Comparison of ENCODE assay signal across 12 cellular contexts in the genomic region with DNA sequence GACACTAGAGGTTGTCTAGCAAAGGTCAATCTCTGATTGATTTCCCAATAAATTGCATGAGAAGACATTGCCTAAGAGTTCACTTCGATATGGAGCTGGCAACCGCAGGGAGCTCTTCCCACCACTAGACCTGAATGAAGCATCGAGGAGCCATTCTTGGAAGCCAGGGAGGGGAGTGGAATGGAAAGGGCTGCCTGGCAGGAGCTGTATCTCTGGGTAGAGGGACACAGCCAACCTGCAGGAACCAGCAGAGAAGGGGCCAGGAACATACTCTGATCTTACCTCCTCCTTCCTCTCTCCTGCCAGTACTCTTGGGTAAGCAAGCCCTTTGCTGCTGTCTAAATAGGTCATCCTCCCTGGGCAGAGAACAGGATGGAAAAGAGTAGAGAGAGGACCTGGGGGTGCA.
DNase-seq lines count a peak whose midpoint lies in the region; TF ChIP-seq lines count a peak whose summit lies in the region.
"Had no signal": no experiment of that assay in that cellular context is flagged by ENCODE, and none has a peak within 500 bp of the region (broad histone marks: within the 10 kb centered on the region; RNA-seq: fewer than 3 reads in every experiment).

No MANE protein-coding gene starts in this region.

- 84 to 87% methylated on average over 3 of the region's 3 CpGs for WGBS in tibial nerve, 2 donors
- 47 to 86% (median 76%) methylated on average over 3 of the region's 3 CpGs for WGBS in spleen, 5 donors

- peak overlapping the region; percentile 23 for H2AFZ ChIP-seq in osteoblast (ENCODE audit: low read length)

- peak overlapping the region; percentile 15 for H3K4me2 ChIP-seq in osteoblast (ENCODE audit: insufficient read depth, low read length)

- H3K27me3 Mint-ChIP-seq in HFFc6 (ENCODE audit: insufficient read depth), result peaks cover 6% of the 10 kb centered on the region
- peaks cover 1% of the 10 kb centered on the region for H3K27me3 Mint-ChIP-seq in endothelial cell (ENCODE audit: unreplicated experiment)

- H3K27ac ChIP-seq in osteoblast (ENCODE audit: low read depth, low read length), result peak overlapping the region; percentile 38
- no peak overlapping the region for H3K27ac ChIP-seq in tibial nerve
- H3K27ac ChIP-seq in spleen, result peak overlapping the region in 3 of 8 donors; percentile 9 to 88 (median 78)
- H3K27ac ChIP-seq: upper lobe of right lung had no signal

- no peaks in the 10 kb centered on the region for H3K9me3 Mint-ChIP-seq in HFFc6
- H3K9me3 Mint-ChIP-seq in endothelial cell (ENCODE audit: unreplicated experiment), result no peaks in the 10 kb centered on the region

- H3K36me3 ChIP-seq in osteoblast (ENCODE audit: insufficient read depth, low read length) (no peaks in the 10 kb centered on the region), tibial nerve (no peaks in the 10 kb centered on the region), spleen (no peaks in the 10 kb centered on the region)
- H3K36me3 ChIP-seq: MG63, upper lobe of right lung had no signal

- H3K4me3 ChIP-seq in osteoblast (ENCODE audit: insufficient read depth, low read length) (no peak overlapping the region), tibial nerve (no peak overlapping the region), spleen (no peak overlapping the region)
- H3K4me3 ChIP-seq: MG63, upper lobe of right lung had no signal

- TF ChIP-seq CTCF in HFFc6 (IDR thresholded peaks at IDR 0.05), result no peak
- no peak for TF ChIP-seq CTCF in endothelial cell (IDR thresholded peaks at IDR 0.05; ENCODE audit: unreplicated experiment)
- TF ChIP-seq CTCF in osteoblast (IDR thresholded peaks at IDR 0.05; ENCODE audit: extremely low read depth, low read depth, low read length), result no peak
- TF ChIP-seq CTCF in tibial nerve (IDR thresholded peaks at IDR 0.05), result no peak
- no peak for TF ChIP-seq CTCF in spleen (IDR thresholded peaks at IDR 0.05 in 8 of 11, conservative IDR thresholded peaks at IDR 0.05 in 3 of 11)

- H3K4me1 ChIP-seq in osteoblast (ENCODE audit: insufficient read depth, low read length) (peaks cover 51% of the 10 kb centered on the region), tibial nerve (peaks cover 0 to 28% (median 11%) of the 10 kb centered on the region in 4 donors), spleen (peaks cover 0 to 50% (median 11%) of the 10 kb centered on the region in 6 donors)
- H3K4me1 ChIP-seq: upper lobe of right lung had no signal

- H3K27ac Mint-ChIP-seq in HFFc6 (peak overlapping the region; percentile 78), endothelial cell (ENCODE audit: unreplicated experiment) (peak overlapping the region; percentile 65)
- H3K27ac Mint-ChIP-seq: T-helper 17 cell had no signal

- H3K79me2 ChIP-seq in osteoblast (ENCODE audit: insufficient read depth, low read length), result no peaks in the 10 kb centered on the region

- TF ChIP-seq POLR2A in tibial nerve (IDR thresholded peaks at IDR 0.05), result no peak
- TF ChIP-seq POLR2A in spleen (IDR thresholded peaks at IDR 0.05), result no peak

- DNase-seq in DMS 273 treated with DMSO at 0.1 percent for 48 hours (lab: John Stamatoyannopoulos, UW), result peak; percentile 23
- DNase-seq in HFFc6, result no peak
- no peak for DNase-seq in endothelial cell (ENCODE audit: low spot score)
- DNase-seq in osteoblast (ENCODE audit: insufficient read length, low spot score, missing footprints), result peak; percentile 50
- DNase-seq in tibial nerve (ENCODE audit: low spot score in 2 of 2), result no peak
- no peak for DNase-seq in activated T-cell treated with anti-CD3 and anti-CD28 coated beads, Interleukin-2, amount 50 U/mL, for 48 hours
- no peak for DNase-seq in spleen
- DNase-seq: DMS79 treated with DMSO at 0.1 percent for 48 hours, MG63, midbrain, T-helper 17 cell, upper lobe of right lung had no signal

- intact Hi-C loops in spleen (cut with DNase I; ENCODE audit: low total_unique reads), result no loop called here

- H3K4me1 Mint-ChIP-seq in HFFc6 (ENCODE audit: low read depth) (peaks cover 62% of the 10 kb centered on the region), endothelial cell (ENCODE audit: unreplicated experiment) (peaks cover 17% of the 10 kb centered on the region)
- H3K4me1 Mint-ChIP-seq: T-helper 17 cell had no signal

- H4K20me1 ChIP-seq in osteoblast (ENCODE audit: insufficient read depth, low read length), result no peaks in the 10 kb centered on the region

- TF ChIP-seq EP300 in tibial nerve (IDR thresholded peaks at IDR 0.05), result no peak

- H3K27me3 ChIP-seq in osteoblast (ENCODE audit: insufficient read depth, low read length) (no peaks in the 10 kb centered on the region), tibial nerve (no peaks in the 10 kb centered on the region), spleen (replicated peaks in 1 of 7) (no peaks in the 10 kb centered on the region)
- H3K27me3 ChIP-seq: MG63, upper lobe of right lung had no signal

- H3K4me3 Mint-ChIP-seq in HFFc6 (peak overlapping the region; percentile 45), endothelial cell (ENCODE audit: unreplicated experiment) (no peak overlapping the region)
- H3K4me3 Mint-ChIP-seq: T-helper 17 cell had no signal

- H3K36me3 Mint-ChIP-seq in HFFc6 (ENCODE audit: low read depth) (no peaks in the 10 kb centered on the region), endothelial cell (ENCODE audit: low read depth, unreplicated experiment) (no peaks in the 10 kb centered on the region)

- H3K9me3 ChIP-seq in osteoblast (ENCODE audit: low read depth, low read length) (no peaks in the 10 kb centered on the region), tibial nerve (no peaks in the 10 kb centered on the region), spleen (no peaks in the 10 kb centered on the region)
- H3K9me3 ChIP-seq: MG63, upper lobe of right lung had no signal

Comparison
In these comparisons a context has a peak if more than half of its experiments do, and no peak if none do; other contexts are left out.
1. DNase-seq: peak in DMS 273 treated with DMSO at 0.1 percent for 48 hours (single experiment) and osteoblast (single experiment); none in HFFc6 (single experiment), endothelial cell (single experiment), tibial nerve (0 of 2), activated T-cell treated with anti-CD3 and anti-CD28 coated beads, Interleukin-2, amount 50 U/mL, for 48 hours (0 of 2) and spleen (single experiment).